In genomic region chr16:50265716-50266336, GRCh38 we compare ENCODE assay signal across 10 cellular contexts. TPM values are rescaled to one million over a fixed set of nuclear protein-coding genes. Genes with fewer than 3 reads are reported as not detected.
DNase-seq lines count a peak whose midpoint lies in the region; ATAC-seq and TF ChIP-seq lines count a peak whose summit lies in the region.
"Had no signal": no experiment of that assay in that cellular context is flagged by ENCODE, and none has a peak within 500 bp of the region (broad histone marks: within the 10 kb centered on the region; RNA-seq: fewer than 3 reads in every experiment).

No MANE protein-coding gene starts in this region.

- peak overlapping the region; percentile 84 for H3K4me3 Mint-ChIP-seq in activated CD8-positive, alpha-beta T cell treated with anti-CD3 and anti-CD28 coated beads for 36 hours

- no peaks in the 10 kb centered on the region for H3K36me3 ChIP-seq in thoracic aorta
- H3K36me3 ChIP-seq: pancreas had no signal

- no peaks in the 10 kb centered on the region for H3K27me3 Mint-ChIP-seq in activated CD8-positive, alpha-beta T cell treated with anti-CD3 and anti-CD28 coated beads for 36 hours

- CTCF ChIA-PET in activated CD8-positive, alpha-beta T cell treated with anti-CD3 and anti-CD28 coated beads for 36 hours (lab: Charles Lee) = interaction anchor here (0.8 to 1.6 kb wide), 4 partner anchors 9 to 104 kb away, joined by 3 to 15 read pairs (median 6); no protein-coding TSS in a partner anchor

- H3K36me3 Mint-ChIP-seq in activated CD8-positive, alpha-beta T cell treated with anti-CD3 and anti-CD28 coated beads for 36 hours (ENCODE audit: low read depth) = peaks cover 20% of the 10 kb centered on the region

- peaks cover 2% of the 10 kb centered on the region for H3K9me3 Mint-ChIP-seq in activated CD8-positive, alpha-beta T cell treated with anti-CD3 and anti-CD28 coated beads for 36 hours

- no peaks in the 10 kb centered on the region for H3K9me3 ChIP-seq in thoracic aorta
- H3K9me3 ChIP-seq: pancreas had no signal

- H3K4me1 Mint-ChIP-seq in activated CD8-positive, alpha-beta T cell treated with anti-CD3 and anti-CD28 coated beads for 36 hours (ENCODE audit: low read depth) = peaks cover 63% of the 10 kb centered on the region

- H3K4me3 ChIP-seq in thoracic aorta = peak overlapping the region; percentile 71

- peak overlapping the region; percentile 95 for H3K27ac Mint-ChIP-seq in activated CD8-positive, alpha-beta T cell treated with anti-CD3 and anti-CD28 coated beads for 36 hours

- no peaks in the 10 kb centered on the region for H3K27me3 ChIP-seq in thoracic aorta (replicated peaks; ENCODE audit: insufficient read depth)
- H3K27me3 ChIP-seq: pancreas had no signal

- peak; percentile 3 for ATAC-seq in activated CD8-positive, alpha-beta T cell treated with anti-CD3 and anti-CD28 coated beads for 36 hours
- ATAC-seq in left lobe of liver (no peak), thoracic aorta (ENCODE audit: insufficient number of reproducible peaks, low FRiP score, low read depth) (no peak)

- TF ChIP-seq CTCF in activated CD8-positive, alpha-beta T cell treated with anti-CD3 and anti-CD28 coated beads for 36 hours (IDR thresholded peaks at IDR 0.05) = no peak
- TF ChIP-seq CTCF in thoracic aorta (IDR thresholded peaks at IDR 0.05) = no peak

- H3K27ac ChIP-seq in thoracic aorta = peak overlapping the region in 1 of 2 donors; percentile 51

- peaks cover 10 to 35% of the 10 kb centered on the region in 2 donors for H3K4me1 ChIP-seq in thoracic aorta (ENCODE audit: control insufficient read depth in 1 of 2, low read depth in 2 of 2)
- H3K4me1 ChIP-seq: pancreas had no signal

- DNase-seq in activated effector memory CD4-positive, alpha-beta T cell treated with anti-CD3 and anti-CD28 coated beads, Interleukin-2, amount 50 U/mL, for 16 hours = peak; percentile 58
- DNase-seq in activated effector memory CD4-positive, alpha-beta T cell treated with Interleukin-2 at 50 U/mL for 16 hours = no peak
- no peak for DNase-seq in activated CD8-positive, alpha-beta T cell treated with anti-CD3 and anti-CD28 coated beads for 36 hours
- DNase-seq in left lobe of liver (ENCODE audit: low spot score) (peak; percentile 43), thoracic aorta (ENCODE audit: low spot score) (no peak), AG20443 (ENCODE audit: low spot score) (no peak), epidermal melanocyte (ENCODE audit: insufficient read length, low spot score) (no peak)
- DNase-seq in NK-92 treated with Interleukin-12 subunit alpha and Interleukin-12 subunit beta, amount 100 ng/mL, for 24 hours (lab: John Stamatoyannopoulos, UW) = no peak
- DNase-seq: NCI-H748 treated with DMSO at 0.1 percent for 48 hours had no signal

- POLR2A ChIA-PET in activated CD8-positive, alpha-beta T cell treated with anti-CD3 and anti-CD28 coated beads for 36 hours (lab: Charles Lee) = interaction anchor here (0.8 to 16.4 kb wide), 8 partner anchors 16 to 198 kb away, joined by 3 to 215 read pairs (median 4); no protein-coding TSS in a partner anchor

- intact Hi-C loops in activated CD8-positive, alpha-beta T cell treated with anti-CD3 and anti-CD28 coated beads for 36 hours (cut with micrococcal nuclease) = no loop called here

RNA-seq across cellular contexts. Expression of gene ADCY7, which starts 0.5 kb away (rescaled TPM):
- 10 to 100 TPM; 89.9 to 92.1 TPM for total RNA-seq in activated CD8-positive, alpha-beta T cell treated with anti-CD3 and anti-CD28 coated beads for 36 hours
- total RNA-seq in left lobe of liver (4.9 TPM), thoracic aorta (10 to 100 TPM; 35.9 to 39.8 TPM)

Comparison
In these comparisons a context has a peak if more than half of its experiments do, and no peak if none do; other contexts are left out.
1. DNase-seq: peak in activated effector memory CD4-positive, alpha-beta T cell treated with anti-CD3 and anti-CD28 coated beads, Interleukin-2, amount 50 U/mL, for 16 hours (single experiment) and left lobe of liver (single experiment); none in activated effector memory CD4-positive, alpha-beta T cell treated with Interleukin-2 at 50 U/mL for 16 hours (single experiment), activated CD8-positive, alpha-beta T cell treated with anti-CD3 and anti-CD28 coated beads for 36 hours (single experiment), thoracic aorta (single experiment), AG20443 (single experiment), NK-92 treated with Interleukin-12 subunit alpha and Interleukin-12 subunit beta, amount 100 ng/mL, for 24 hours (single experiment) and epidermal melanocyte (single experiment).